ENCODE assay signal across 10 cellular contexts in the genomic region with DNA sequence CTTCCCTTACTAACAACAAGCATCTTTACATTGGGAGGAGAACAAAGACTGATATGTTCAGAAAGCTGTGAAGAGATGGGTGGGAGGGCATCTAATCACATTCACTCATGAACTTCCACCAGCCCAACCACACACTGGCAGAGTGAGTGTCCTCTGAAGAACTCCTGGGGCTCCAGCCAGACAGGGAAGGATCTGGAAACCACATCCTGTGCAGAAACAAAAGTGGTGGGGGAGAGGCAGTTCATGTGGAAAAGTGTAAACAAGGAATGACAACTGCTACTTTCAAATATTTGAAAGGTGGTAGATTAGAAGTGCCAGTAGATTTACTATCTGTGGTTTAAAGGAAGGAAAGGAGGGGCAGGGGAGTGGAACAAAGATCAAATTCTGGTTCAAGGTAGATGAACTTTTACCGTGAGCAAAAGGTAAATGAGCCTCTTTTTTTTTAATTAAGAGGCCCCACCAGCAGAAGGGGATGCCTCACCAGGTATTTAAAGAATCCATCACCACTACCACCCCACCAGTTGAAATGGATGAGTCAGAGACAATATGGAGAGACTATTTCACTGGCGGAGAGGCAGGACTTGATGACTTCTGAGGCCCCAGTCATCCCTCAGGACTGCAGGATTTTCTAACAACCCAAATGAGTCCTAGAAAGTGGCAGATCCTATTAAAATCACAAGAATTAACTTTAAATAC. TPM values are rescaled to one million over a fixed set of nuclear protein-coding genes. Genes with fewer than 3 reads are reported as not detected.
DNase-seq lines count a peak whose midpoint lies in the region; ATAC-seq, FAIRE-seq and TF ChIP-seq lines count a peak whose summit lies in the region.
"Had no signal": no experiment of that assay in that cellular context is flagged by ENCODE, and none has a peak within 500 bp of the region (broad histone marks: within the 10 kb centered on the region; RNA-seq: fewer than 3 reads in every experiment).

No MANE protein-coding gene starts in this region.

- H3K4me2 ChIP-seq in HCT116 (ENCODE audit: low read length): peak overlapping the region; percentile 37; the same call in 1 of the 2 replicates
- H3K4me2 ChIP-seq in Karpas-422 (ENCODE audit: low read depth, low read length, poor library complexity, severe bottlenecking): no peak overlapping the region

- no peak for TF ChIP-seq RAD21 in HCT116 (IDR thresholded peaks at IDR 0.05; ENCODE audit: low read depth)

- no peak overlapping the region for H3K4me3 ChIP-seq in AG04449 (ENCODE audit: low read depth, low read length)
- H3K4me3 ChIP-seq in HCT116 (replicated peaks in 1 of 2; ENCODE audit: low read depth in 1 of 2, low read length in 2 of 2): no peak overlapping the region
- H3K4me3 ChIP-seq in Karpas-422 (ENCODE audit: low read length): no peak overlapping the region
- no peak overlapping the region for H3K4me3 ChIP-seq in small intestine (ENCODE audit: low read depth in 1 of 2, low read length in 2 of 2)
- H3K4me3 ChIP-seq: skin epidermis had no signal

- H3K9ac ChIP-seq in HCT116 (ENCODE audit: low read length): no peak overlapping the region
- H3K9ac ChIP-seq in Karpas-422 (ENCODE audit: low read length): no peak overlapping the region

- TF ChIP-seq CTCF in AG04449 (IDR thresholded peaks at IDR 0.05; ENCODE audit: insufficient read depth, low read length, missing control alignments) (no peak), HCT116 (IDR thresholded peaks at IDR 0.05 in 2 of 3, conservative IDR thresholded peaks at IDR 0.05 in 1 of 3; ENCODE audit: borderline replicate concordance in 1 of 3, insufficient read depth in 1 of 3, low read depth in 2 of 3, low read length in 2 of 3) (no peak)

- H4K20me1 ChIP-seq in HCT116 (ENCODE audit: insufficient read depth) (no peaks in the 10 kb centered on the region), Karpas-422 (ENCODE audit: insufficient read depth, low read depth, low read length) (no peaks in the 10 kb centered on the region)

- CTCF ChIA-PET in AG04449 (lab: Yijun Ruan, JAX) (no interaction called here), HCT116 (lab: Charles Lee) (no interaction called here)

- H2AFZ ChIP-seq in HCT116 (ENCODE audit: low read depth, low read length, poor library complexity, severe bottlenecking) (no peak overlapping the region), Karpas-422 (ENCODE audit: low read length) (no peak overlapping the region)

- peak; percentile 31 for DNase-seq in AG04449 (ENCODE audit: low read depth, low spot score)
- no peak for DNase-seq in HCT116 (ENCODE audit: low read depth, low spot score)
- DNase-seq in UCSD-AML1 (lab: John Stamatoyannopoulos, UW; ENCODE audit: unreplicated experiment): peak; percentile 51
- DNase-seq in iris pigment epithelial cell (ENCODE audit: low read depth): peak; percentile 79
- DNase-seq in Karpas-422: no peak
- DNase-seq in small intestine: no peak
- DNase-seq: cortex of kidney had no signal

- ATAC-seq in HCT116: peak; percentile 41; the same call in 1 of the 2 replicates
- no peak for ATAC-seq in HG03139 (IDR thresholded peaks at IDR 0.05; ENCODE audit: unreplicated experiment)
- ATAC-seq in HG03045 (IDR thresholded peaks at IDR 0.05; ENCODE audit: unreplicated experiment): no peak

- RAD21 ChIA-PET in HCT116 (lab: Charles Lee; ENCODE audit: low non-redundant PET in 1 of 2, low total read pairs in 2 of 2, uncharacterized antibody in 2 of 2, unreplicated experiment in 2 of 2): no interaction called here

- H3K36me3 ChIP-seq in HCT116 (ENCODE audit: control insufficient read depth in 1 of 2, insufficient read depth in 2 of 2, low read length in 2 of 2): peaks cover 17 to 28% of the 10 kb centered on the region in 2 experiments
- H3K36me3 ChIP-seq in Karpas-422 (ENCODE audit: insufficient read depth, low read length): no peaks in the 10 kb centered on the region; the same call in 1 of the 2 replicates
- peaks cover 20 to 23% of the 10 kb centered on the region in 2 donors for H3K36me3 ChIP-seq in small intestine (ENCODE audit: control insufficient read depth in 2 of 2, insufficient read depth in 2 of 2, low read length in 2 of 2)

- H3K9me2 ChIP-seq in HCT116 (ENCODE audit: insufficient read depth): no peaks in the 10 kb centered on the region
- H3K9me2 ChIP-seq in Karpas-422 (replicated peaks; ENCODE audit: insufficient read depth, low read length): no peaks in the 10 kb centered on the region

- TF ChIP-seq POLR2A in HCT116 (IDR thresholded peaks at IDR 0.05; ENCODE audit: borderline replicate concordance, extremely low read depth, insufficient read depth, insufficient read length): no peak

- no TSS peak for BruUV-seq in HCT116 (replicated peaks; lab: Mats Ljungman, UMichigan)

- H3K27me3 ChIP-seq in HCT116 (ENCODE audit: insufficient read depth, low read length) (no peaks in the 10 kb centered on the region), Karpas-422 (ENCODE audit: low read length) (no peaks in the 10 kb centered on the region), small intestine (ENCODE audit: control insufficient read depth in 2 of 2, insufficient read depth in 2 of 2, low read length in 2 of 2) (no peaks in the 10 kb centered on the region)

- intact Hi-C loops in HCT116 (cut with micrococcal nuclease): no loop called here

- H3K79me2 ChIP-seq in HCT116 (ENCODE audit: insufficient read depth, low read length) (no peaks in the 10 kb centered on the region), Karpas-422 (ENCODE audit: low read length) (no peaks in the 10 kb centered on the region)

- H3K9me3 ChIP-seq in HCT116 (ENCODE audit: control insufficient read depth in 1 of 2, insufficient read depth in 1 of 2, low read depth in 1 of 2, low read length in 2 of 2) (no peaks in the 10 kb centered on the region), Karpas-422 (ENCODE audit: low read length) (no peaks in the 10 kb centered on the region), small intestine (ENCODE audit: control insufficient read depth, low read depth) (no peaks in the 10 kb centered on the region)

- POLR2A ChIA-PET in AG04449 (lab: Yijun Ruan, JAX) (interaction anchor here (0.6 kb wide), 1 partner anchor 12 kb away, joined by 3 read pairs; no protein-coding TSS in a partner anchor), HCT116 (lab: Charles Lee) (no interaction called here)

- H3K4me1 ChIP-seq in HCT116 (ENCODE audit: control insufficient read depth in 1 of 2, insufficient read depth in 2 of 2, low read length in 2 of 2) (peaks cover 15 to 31% of the 10 kb centered on the region in 2 experiments; a peak in 3 of 4 replicates), Karpas-422 (ENCODE audit: low read length) (no peaks in the 10 kb centered on the region), small intestine (ENCODE audit: control insufficient read depth in 2 of 2, insufficient read depth in 1 of 2, low read depth in 1 of 2, low read length in 1 of 2) (no peaks in the 10 kb centered on the region)

- FAIRE-seq in small intestine (lab: Jason Lieb, UNC): no peak

- whole genome bisulfite sequencing in small intestine, 3 donors: 41 to 60% (median 59%) methylated on average over 2 of the region's 2 CpGs

- peak overlapping the region; percentile 26; the same call in 1 of the 2 replicates for H3K27ac ChIP-seq in HCT116 (ENCODE audit: low read depth, low read length)
- no peak overlapping the region for H3K27ac ChIP-seq in Karpas-422 (ENCODE audit: low read length)
- no peak overlapping the region for H3K27ac ChIP-seq in small intestine (ENCODE audit: low read depth in 1 of 2, low read length in 1 of 2)

TF ChIP-seq in HCT116, 20 proteins besides CTCF, POLR2A, EP300 and RAD21:
- no peak for TF ChIP-seq EZH2phosphoT487 (IDR thresholded peaks at IDR 0.05; ENCODE audit: borderline replicate concordance)
- no peak for TF ChIP-seq SRF (IDR thresholded peaks at IDR 0.05; ENCODE audit: low read depth)
- TF ChIP-seq CBX3 (IDR thresholded peaks at IDR 0.05; ENCODE audit: low read depth): no peak
- TF ChIP-seq EZH2 (IDR thresholded peaks at IDR 0.05): no peak
- TF ChIP-seq YY1 (IDR thresholded peaks at IDR 0.05; ENCODE audit: extremely low read depth, insufficient replicate concordance, low read depth, low read length): no peak
- TF ChIP-seq CEBPB (IDR thresholded peaks at IDR 0.05; ENCODE audit: low read depth): no peak
- TF ChIP-seq SP1 (IDR thresholded peaks at IDR 0.05; ENCODE audit: low read depth): no peak
- TF ChIP-seq POLR2AphosphoS5 (IDR thresholded peaks at IDR 0.05; ENCODE audit: low read depth, low read length): no peak; the same call in none of the 2 replicates
- TF ChIP-seq ZFX (IDR thresholded peaks at IDR 0.05): no peak

RNA-seq across cellular contexts. Expression of gene GOT1, which starts 34.5 kb away (rescaled TPM):
- total RNA-seq in HCT116 (2021; ENCODE audit: unreplicated experiment): 135 TPM
- 211 and 224 TPM in 2 replicates for polyA plus RNA-seq in HCT116 (2012)
- total RNA-seq in Karpas-422 (2014; rRNA removed; shearing (Covaris generic); ENCODE audit: low replicate concordance): 34.1 and 54.7 TPM in 2 replicates
- polyA plus RNA-seq in small intestine: 100 to 1,000 TPM in 1 of 3 donors, 10 to 100 TPM in 2; 65.9 to 105 (median 78.0) TPM

Comparison
In these comparisons a context has a peak if more than half of its experiments do, and no peak if none do; other contexts are left out.
1. DNase-seq: peak in AG04449 (single experiment), UCSD-AML1 (single experiment) and iris pigment epithelial cell (single experiment); none in HCT116 (single experiment), Karpas-422 (single experiment) and small intestine (single experiment).